ENCODE assay signal across 9 cellular contexts in the genomic region with DNA sequence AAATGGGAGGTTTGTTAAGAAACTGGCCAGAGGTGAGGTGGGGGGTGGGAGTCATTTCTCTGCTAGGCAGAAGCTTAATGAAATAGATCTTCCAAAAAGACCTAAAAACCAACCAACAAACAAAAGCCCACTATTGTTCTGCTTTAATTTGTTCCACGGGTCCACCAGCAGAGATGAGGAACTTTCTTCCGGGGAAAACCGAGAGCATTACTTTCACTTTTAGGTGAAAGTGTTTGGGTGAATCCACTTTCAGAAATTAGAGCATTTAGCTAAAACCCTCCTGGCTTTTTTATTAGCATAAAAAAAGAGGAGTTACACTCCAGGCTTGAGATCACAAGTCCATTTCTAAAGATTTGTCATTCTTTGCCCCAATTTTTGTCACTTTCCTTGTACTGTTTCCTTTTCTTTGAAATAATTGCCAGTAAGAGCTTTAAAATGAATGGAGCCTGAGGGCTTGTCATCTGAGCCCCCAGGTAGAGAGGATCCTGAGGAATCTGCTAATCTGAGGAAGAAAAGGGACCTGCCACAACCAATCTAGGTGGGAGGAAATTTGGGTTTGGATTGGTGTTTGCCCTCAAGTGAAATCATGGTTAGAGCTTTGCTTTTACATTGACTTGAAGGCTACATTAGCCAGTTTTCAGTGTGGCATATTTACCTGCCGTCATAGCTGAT.
A peak's percentile ranks its signal among the peaks of the same experiment; 100 is the strongest.
DNase-seq lines count a peak whose midpoint lies in the region; ATAC-seq and TF ChIP-seq lines count a peak whose summit lies in the region.
"Had no signal": no experiment of that assay in that cellular context is flagged by ENCODE, and none has a peak within 500 bp of the region (broad histone marks: within the 10 kb centered on the region; RNA-seq: fewer than 3 reads in every experiment).

No MANE protein-coding gene starts in this region.

- 49 to 61% methylated on average over 4 of the region's 4 CpGs for WGBS in esophagus squamous epithelium, 2 donors

- intact Hi-C loops in esophagus squamous epithelium (cut with DNase I) = no loop called here

- H3K36me3 ChIP-seq in BLaER1 treated with 17β-estradiol and CSF1 and Interleukin-3, amounts not matched to agents 10 nM and 100 nM = no peaks in the 10 kb centered on the region
- H3K36me3 ChIP-seq in esophagus squamous epithelium = no peaks in the 10 kb centered on the region
- no peaks in the 10 kb centered on the region for H3K36me3 ChIP-seq in neutrophil

- no peak for TF ChIP-seq POLR2A in esophagus squamous epithelium (IDR thresholded peaks at IDR 0.05)

- H3K4me3 ChIP-seq in BLaER1 treated with 17β-estradiol and CSF1 and Interleukin-3, amounts not matched to agents 10 nM and 100 nM = peak overlapping the region in 6 of 10 experiments; percentile 3 to 45 (median 18); a peak in 7 of 20 replicates
- H3K4me3 ChIP-seq in esophagus squamous epithelium = peak overlapping the region; percentile 11 to 54 (median 32)
- peak overlapping the region; percentile 1 to 18 for H3K4me3 ChIP-seq in neutrophil (ENCODE audit: low read depth in 1 of 2, low read length in 1 of 2)

- H4K20me1 ChIP-seq in BLaER1 treated with 17β-estradiol and CSF1 and Interleukin-3, amounts not matched to agents 10 nM and 100 nM = no peaks in the 10 kb centered on the region

- H3K27ac ChIP-seq in BLaER1 treated with 17β-estradiol and CSF1 and Interleukin-3, amounts not matched to agents 10 nM and 100 nM = peak overlapping the region in 4 of 11 experiments; percentile 5 to 37 (median 20); a peak in 4 of 22 replicates
- H3K27ac ChIP-seq in esophagus squamous epithelium = no peak overlapping the region
- no peak overlapping the region for H3K27ac ChIP-seq in neutrophil
- H3K27ac ChIP-seq in foreskin keratinocyte = no peak overlapping the region

- no peak for TF ChIP-seq CTCF in esophagus squamous epithelium (IDR thresholded peaks at IDR 0.05)
- no peak for TF ChIP-seq CTCF in neutrophil (IDR thresholded peaks at IDR 0.05)
- TF ChIP-seq CTCF in foreskin keratinocyte (conservative IDR thresholded peaks at IDR 0.05) = no peak

- DNase-seq in NAMALWA (ENCODE audit: low spot score) = peak; percentile 6
- no peak for DNase-seq in esophagus squamous epithelium (lab: John Stamatoyannopoulos, UW)
- DNase-seq in foreskin keratinocyte = no peak
- DNase-seq in G401 (ENCODE audit: low spot score) = no peak
- no peak for DNase-seq in NCI-H146 (lab: John Stamatoyannopoulos, UW)
- DNase-seq: T-helper 1 cell had no signal

- peak overlapping the region in 7 of 11 experiments; percentile 10 to 58 (median 30); a peak in 8 of 22 replicates for H3K9ac ChIP-seq in BLaER1 treated with 17β-estradiol and CSF1 and Interleukin-3, amounts not matched to agents 10 nM and 100 nM

- peaks cover 7 to 58% (median 35%) of the 10 kb centered on the region in 11 experiments; a peak in 21 of 22 replicates for H3K9me3 ChIP-seq in BLaER1 treated with 17β-estradiol and CSF1 and Interleukin-3, amounts not matched to agents 10 nM and 100 nM (replicated peaks in 1 of 11)
- H3K9me3 ChIP-seq in esophagus squamous epithelium (no peaks in the 10 kb centered on the region), neutrophil (no peaks in the 10 kb centered on the region)

- peak overlapping the region; percentile 11 to 65 (median 50); a peak in 19 of 22 replicates for H3K4me2 ChIP-seq in BLaER1 treated with 17β-estradiol and CSF1 and Interleukin-3, amounts not matched to agents 10 nM and 100 nM

- H3K27me3 ChIP-seq in BLaER1 treated with 17β-estradiol and CSF1 and Interleukin-3, amounts not matched to agents 10 nM and 100 nM = no peaks in the 10 kb centered on the region
- H3K27me3 ChIP-seq in esophagus squamous epithelium = no peaks in the 10 kb centered on the region
- no peaks in the 10 kb centered on the region for H3K27me3 ChIP-seq in neutrophil
- no peaks in the 10 kb centered on the region for H3K27me3 ChIP-seq in foreskin keratinocyte

- in situ Hi-C loops in G401 (cut with HindIII; ENCODE audit: low sequenced_read_pairs) = no loop called here

- H3K4me1 ChIP-seq in BLaER1 treated with 17β-estradiol and CSF1 and Interleukin-3, amounts not matched to agents 10 nM and 100 nM = peaks cover 0 to 11% (median 0%) of the 10 kb centered on the region in 10 experiments; a peak in 3 of 20 replicates
- no peaks in the 10 kb centered on the region for H3K4me1 ChIP-seq in esophagus squamous epithelium
- H3K4me1 ChIP-seq in neutrophil (ENCODE audit: control insufficient read depth in 1 of 2, insufficient read depth in 1 of 2, low read depth in 1 of 2, low read length in 1 of 2) = no peaks in the 10 kb centered on the region
- H3K4me1 ChIP-seq in foreskin keratinocyte = no peaks in the 10 kb centered on the region

- ATAC-seq in HG02852 (IDR thresholded peaks at IDR 0.05; ENCODE audit: unreplicated experiment) = no peak
- ATAC-seq in foreskin keratinocyte = no peak
